ENCODE assay signal across 24 cellular contexts in genomic region chr15:49458145-49458544, GRCh38. TPM values are rescaled to one million over a fixed set of nuclear protein-coding genes. Genes with fewer than 3 reads are reported as not detected.
A peak's percentile ranks its signal among the peaks of the same experiment; 100 is the strongest.
DNase-seq lines count a peak whose midpoint lies in the region; ATAC-seq and TF ChIP-seq lines count a peak whose summit lies in the region.
"Had no signal": no experiment of that assay in that cellular context is flagged by ENCODE, and none has a peak within 500 bp of the region (broad histone marks: within the 10 kb centered on the region; RNA-seq: fewer than 3 reads in every experiment).

No MANE protein-coding gene starts in this region.

- H3K36me3 ChIP-seq in IMR-90 (ENCODE audit: control insufficient read depth, insufficient read depth, low read length) (peaks cover 21% of the 10 kb centered on the region), fibroblast of lung (ENCODE audit: control insufficient read depth, insufficient read depth, low read length) (peaks cover 2% of the 10 kb centered on the region), skeletal muscle satellite cell (ENCODE audit: insufficient read depth, low read length) (no peaks in the 10 kb centered on the region), tibial artery (no peaks in the 10 kb centered on the region)
- H3K36me3 ChIP-seq: breast epithelium, prostate gland, SJSA1, thoracic aorta had no signal

- no peak overlapping the region for H2AK5ac ChIP-seq in IMR-90 (ENCODE audit: low read depth, low read length)

- TF ChIP-seq POLR2A in IMR-90 (IDR thresholded peaks at IDR 0.05; ENCODE audit: low read depth, low read length), result no peak

- DNase-seq in AG10803 (ENCODE audit: low read depth), result peak; percentile 37
- DNase-seq in IMR-90, result peak; percentile 63
- DNase-seq in fibroblast of lung (ENCODE audit: low read depth in 2 of 2), result peak in 1 of 2 donors; percentile 61
- DNase-seq in tibial artery, result no peak
- DNase-seq in NCI-H2171 treated with DMSO at 0.1 percent for 48 hours (lab: John Stamatoyannopoulos, UW), result no peak
- no peak for DNase-seq in Calu3
- DNase-seq in progenitor cell of endocrine pancreas (ENCODE audit: low spot score, unreplicated experiment), result no peak
- DNase-seq: ACHN; activated CD4-positive, alpha-beta memory T cell treated with anti-CD3 and anti-CD28 coated beads for 36 hours; activated CD8-positive, alpha-beta memory T cell treated with anti-CD3 and anti-CD28 coated beads, Interleukin-2, amount 50 U/mL, for 48 hours; activated naive CD4-positive, alpha-beta T cell treated with anti-CD3 and anti-CD28 coated beads, Interleukin-2, amount 50 U/mL, for 16 hours; hippocampal formation; NCI-H2029; NCI-H526 treated with DMSO at 0.1 percent for 48 hours; stimulated activated naive CD8-positive, alpha-beta T cell treated with anti-CD3 and anti-CD28 coated beads, Interleukin-15, Interleukin-2, amounts not matched to agents 100 U/mL and 50 U/mL, for 24 hours had no signal

- H3K9me3 ChIP-seq in IMR-90 (ENCODE audit: control insufficient read depth, insufficient read depth, low read length), result no peaks in the 10 kb centered on the region
- H3K9me3 ChIP-seq in fibroblast of lung (ENCODE audit: control insufficient read depth, insufficient read depth, low read depth, low read length), result no peaks in the 10 kb centered on the region
- no peaks in the 10 kb centered on the region for H3K9me3 ChIP-seq in skeletal muscle satellite cell (replicated peaks; ENCODE audit: low read length)
- H3K9me3 ChIP-seq in tibial artery, result no peaks in the 10 kb centered on the region
- H3K9me3 ChIP-seq: breast epithelium, prostate gland, SJSA1, thoracic aorta had no signal

- H3K27me3 Mint-ChIP-seq in Calu3 (ENCODE audit: unreplicated experiment) (no peaks in the 10 kb centered on the region), progenitor cell of endocrine pancreas (no peaks in the 10 kb centered on the region)

- no peak overlapping the region for H3K4me2 ChIP-seq in IMR-90 (ENCODE audit: low read depth, low read length)
- H3K4me2 ChIP-seq in fibroblast of lung (ENCODE audit: extremely low read depth, insufficient read depth, low read length), result peak overlapping the region; percentile 37
- peak overlapping the region; percentile 15 for H3K4me2 ChIP-seq in skeletal muscle satellite cell (ENCODE audit: low read length)

- H3K18ac ChIP-seq in IMR-90 (ENCODE audit: low read depth, low read length), result no peak overlapping the region

- H3K27me3 ChIP-seq in IMR-90 (ENCODE audit: control insufficient read depth, insufficient read depth, low read length) (no peaks in the 10 kb centered on the region), fibroblast of lung (ENCODE audit: control insufficient read depth, insufficient read depth, low read length) (no peaks in the 10 kb centered on the region), skeletal muscle satellite cell (ENCODE audit: control insufficient read depth, insufficient read depth, low read length) (no peaks in the 10 kb centered on the region), tibial artery (no peaks in the 10 kb centered on the region)
- H3K27me3 ChIP-seq: breast epithelium, SJSA1 had no signal

- no peak overlapping the region for H2BK120ac ChIP-seq in IMR-90 (ENCODE audit: low read depth, low read length)

- intact Hi-C loops in IMR-90 (cut with micrococcal nuclease) (no loop called here), tibial artery (cut with DNase I; ENCODE audit: low total_unique reads) (no loop called here), Calu3 (cut with micrococcal nuclease; ENCODE audit: unreplicated experiment) (no loop called here)

- H4K20me1 ChIP-seq in IMR-90 (ENCODE audit: insufficient read depth, low read length) (no peaks in the 10 kb centered on the region), fibroblast of lung (ENCODE audit: control insufficient read depth, extremely low read depth, insufficient read depth, low read length) (no peaks in the 10 kb centered on the region)

- POLR2A ChIA-PET in IMR-90 (lab: Charles Lee; ENCODE audit: unreplicated experiment), result no interaction called here

- in situ Hi-C loops in IMR-90 (cut with MboI; ENCODE audit: low sequenced_read_pairs), result no loop called here

- dilution Hi-C loops in IMR-90 (cut with HindIII; ENCODE audit: low sequenced_read_pairs, unreplicated experiment), result no loop called here

- H3K36me3 Mint-ChIP-seq in Calu3 (ENCODE audit: insufficient read depth, unreplicated experiment), result no peaks in the 10 kb centered on the region
- no peaks in the 10 kb centered on the region for H3K36me3 Mint-ChIP-seq in progenitor cell of endocrine pancreas (ENCODE audit: insufficient read depth)
- H3K36me3 Mint-ChIP-seq: activated CD4-positive, alpha-beta memory T cell treated with anti-CD3 and anti-CD28 coated beads for 36 hours; CD14-positive monocyte; IgD-negative memory B cell; memory B cell had no signal

- H4K5ac ChIP-seq in IMR-90 (ENCODE audit: low read depth, low read length), result no peak overlapping the region

- no peak overlapping the region for H3K27ac Mint-ChIP-seq in Calu3 (ENCODE audit: unreplicated experiment)
- no peak overlapping the region for H3K27ac Mint-ChIP-seq in progenitor cell of endocrine pancreas
- H3K27ac Mint-ChIP-seq: activated CD4-positive, alpha-beta memory T cell treated with anti-CD3 and anti-CD28 coated beads for 36 hours; CD14-positive monocyte; IgD-negative memory B cell; memory B cell had no signal

- WGBS in IMR-90 (ENCODE audit: extremely low coverage in 2 of 2, insufficient read length in 1 of 2), 2 experiments, result no CpG with 5 or more reads among the region's 2 CpGs

- CTCF ChIA-PET in IMR-90 (lab: Yijun Ruan, JAX) (no interaction called here), Calu3 (lab: Charles Lee) (no interaction called here)

- H3K27ac ChIP-seq in IMR-90 (ENCODE audit: insufficient read depth, low read length) (no peak overlapping the region), fibroblast of lung (ENCODE audit: insufficient read depth, low read length) (peak overlapping the region; percentile 36), tibial artery (no peak overlapping the region)
- H3K27ac ChIP-seq: SJSA1, thoracic aorta had no signal

- no peak overlapping the region; a peak in 1 of 4 replicates for H4K8ac ChIP-seq in IMR-90 (ENCODE audit: low read depth in 2 of 2, low read length in 2 of 2)

- no peak overlapping the region for H2AK9ac ChIP-seq in IMR-90 (replicated peaks; ENCODE audit: low read depth, low read length, poor library complexity)

- peak overlapping the region; percentile 60 for H2BK5ac ChIP-seq in IMR-90 (ENCODE audit: low read depth, low read length, poor library complexity, severe bottlenecking)

- no peak overlapping the region for H4K91ac ChIP-seq in IMR-90 (ENCODE audit: insufficient read depth, low read depth, low read length)

- peaks cover 27% of the 10 kb centered on the region for H3K79me2 ChIP-seq in fibroblast of lung (ENCODE audit: control insufficient read depth, insufficient read depth, low read length)

- H3K4me1 ChIP-seq in IMR-90 (ENCODE audit: control insufficient read depth, insufficient read depth, low read length) (peaks cover 11% of the 10 kb centered on the region), fibroblast of lung (ENCODE audit: control insufficient read depth, extremely low read depth, insufficient read depth, low read length) (peaks cover 10% of the 10 kb centered on the region), skeletal muscle satellite cell (ENCODE audit: control insufficient read depth, insufficient read depth, low read length) (peaks cover 32% of the 10 kb centered on the region), tibial artery (peaks cover 0 to 23% (median 3%) of the 10 kb centered on the region in 4 donors)
- H3K4me1 ChIP-seq: breast epithelium, prostate gland, SJSA1 had no signal

- no peak overlapping the region for H2BK15ac ChIP-seq in IMR-90 (ENCODE audit: low read depth, low read length)

- no peaks in the 10 kb centered on the region for H3K9me3 Mint-ChIP-seq in Calu3 (ENCODE audit: low read depth, unreplicated experiment)
- H3K9me3 Mint-ChIP-seq in progenitor cell of endocrine pancreas (ENCODE audit: low read depth), result no peaks in the 10 kb centered on the region
- H3K9me3 Mint-ChIP-seq: activated CD4-positive, alpha-beta memory T cell treated with anti-CD3 and anti-CD28 coated beads for 36 hours; IgD-negative memory B cell; memory B cell had no signal

- no peak overlapping the region for H3K23ac ChIP-seq in IMR-90 (ENCODE audit: low read depth, low read length)

- H3K4me3 Mint-ChIP-seq in Calu3 (ENCODE audit: low read depth, unreplicated experiment) (no peak overlapping the region), progenitor cell of endocrine pancreas (ENCODE audit: low read depth) (no peak overlapping the region)
- H3K4me3 Mint-ChIP-seq: activated CD4-positive, alpha-beta memory T cell treated with anti-CD3 and anti-CD28 coated beads for 36 hours; CD14-positive monocyte; IgD-negative memory B cell; memory B cell had no signal

- no peak for ATAC-seq in IMR-90 (ENCODE audit: low read depth)
- ATAC-seq: activated CD4-positive, CD25-positive, alpha-beta regulatory T cell treated with anti-CD3 and anti-CD28 coated beads, Interleukin-2, amount 50 U/mL, for 24 hours; stimulated activated naive CD8-positive, alpha-beta T cell treated with anti-CD3 and anti-CD28 coated beads, Interleukin-15, Interleukin-2, amounts not matched to agents 100 U/mL and 50 U/mL, for 24 hours had no signal

- H3K79me1 ChIP-seq in IMR-90 (ENCODE audit: low read depth in 1 of 2, low read length in 2 of 2), result peaks cover 15 to 38% of the 10 kb centered on the region in 2 experiments; a peak in 3 of 4 replicates

- H3K9ac ChIP-seq in IMR-90 (ENCODE audit: low read depth, low read length), result no peak overlapping the region
- H3K9ac ChIP-seq in fibroblast of lung (ENCODE audit: insufficient read depth, low read length), result no peak overlapping the region
- H3K9ac ChIP-seq in skeletal muscle satellite cell (ENCODE audit: low read depth, low read length), result no peak overlapping the region

- peaks cover 8% of the 10 kb centered on the region for H3K9me1 ChIP-seq in IMR-90 (ENCODE audit: insufficient read depth, low read length)

- no peak overlapping the region for H2BK20ac ChIP-seq in IMR-90 (ENCODE audit: low read depth, low read length)

- no peak overlapping the region for H3K4ac ChIP-seq in IMR-90 (ENCODE audit: low read depth, low read length)

- TF ChIP-seq RAD21 in IMR-90 (IDR thresholded peaks at IDR 0.05; ENCODE audit: low read length), result no peak

- TF ChIP-seq CTCF in AG10803 (conservative IDR thresholded peaks at IDR 0.05; ENCODE audit: low read length) (no peak), IMR-90 (conservative IDR thresholded peaks at IDR 0.05; ENCODE audit: low read depth, low read length) (no peak), fibroblast of lung (conservative IDR thresholded peaks at IDR 0.05 in 1 of 2, IDR thresholded peaks at IDR 0.05 in 1 of 2; ENCODE audit: low read depth in 1 of 2, low read length in 2 of 2) (no peak), tibial artery (IDR thresholded peaks at IDR 0.05) (no peak), Calu3 (IDR thresholded peaks at IDR 0.05; ENCODE audit: unreplicated experiment) (no peak), progenitor cell of endocrine pancreas (IDR thresholded peaks at IDR 0.05; ENCODE audit: unreplicated experiment) (no peak)

- H3K4me3 ChIP-seq in AG10803 (ENCODE audit: low read length), result no peak overlapping the region
- H3K4me3 ChIP-seq in IMR-90 (ENCODE audit: insufficient read depth, low read depth, low read length), result no peak overlapping the region
- no peak overlapping the region for H3K4me3 ChIP-seq in fibroblast of lung (replicated peaks in 1 of 4; ENCODE audit: control extremely low read depth in 1 of 4, insufficient read depth in 1 of 4, low read depth in 3 of 4, low read length in 4 of 4)
- H3K4me3 ChIP-seq in skeletal muscle satellite cell (ENCODE audit: low read length), result no peak overlapping the region
- H3K4me3 ChIP-seq in tibial artery, result no peak overlapping the region
- H3K4me3 ChIP-seq: breast epithelium, prostate gland, SJSA1, thoracic aorta had no signal

- no peak overlapping the region for H3K56ac ChIP-seq in IMR-90 (ENCODE audit: extremely low read depth, insufficient read depth, low read length)

- BruUV-seq in IMR-90 (replicated peaks; lab: Mats Ljungman, UMichigan) (no TSS peak), Calu3 (replicated peaks; lab: Mats Ljungman, UMichigan) (no TSS peak)

- H3K4me1 Mint-ChIP-seq in Calu3 (ENCODE audit: low read depth, unreplicated experiment) (no peaks in the 10 kb centered on the region), progenitor cell of endocrine pancreas (ENCODE audit: low read depth) (peaks cover 6% of the 10 kb centered on the region)
- H3K4me1 Mint-ChIP-seq: IgD-negative memory B cell, memory B cell had no signal

- no peak overlapping the region for H3K14ac ChIP-seq in IMR-90 (replicated peaks; ENCODE audit: low read depth, low read length)

- no peak overlapping the region for H2AFZ ChIP-seq in IMR-90 (replicated peaks; ENCODE audit: low read length, poor library complexity)
- H2AFZ ChIP-seq in fibroblast of lung (ENCODE audit: low read length), result no peak overlapping the region

RNA-seq across cellular contexts. Expression of gene FGF7, which starts 35.1 kb away (rescaled TPM):
- total RNA-seq in IMR-90 (2012; rRNA removed) (34.8 and 69.2 TPM in 2 replicates), fibroblast of lung (488 and 527 TPM in 2 replicates), Calu3 (2022) (0.24 TPM in 1 of 2 replicates, not detected in the other), progenitor cell of endocrine pancreas (0.24 TPM in 1 of 2 replicates, not detected in the other)
- polyA plus RNA-seq in IMR-90 (2012; rRNA removed) (19.5 and 27.3 TPM in 2 replicates), fibroblast of lung (61.5 and 165 TPM in 2 replicates)
- 2.9 and 3.0 TPM in 2 replicates for polyA plus RNA-seq in IMR-90 (2012; cell fraction: cytosol; rRNA removed)
- 0.61 and 12.9 TPM in 2 replicates for polyA plus RNA-seq in IMR-90 (2012; cell fraction: nucleus; rRNA removed; ENCODE audit: low replicate concordance)
- polyA plus RNA-seq in fibroblast of lung (2012), result 45.8 and 112 TPM in 2 replicates
- 9.9 and 15.0 TPM in 2 replicates for polyA minus RNA-seq in fibroblast of lung (ENCODE audit: low replicate concordance)
- total RNA-seq in skeletal muscle satellite cell (2012; rRNA removed), result 15.2 and 55.9 TPM in 2 replicates
- total RNA-seq: activated CD4-positive, alpha-beta memory T cell treated with anti-CD3 and anti-CD28 coated beads for 36 hours had no signal
- polyA plus RNA-seq: CD14-positive monocyte, IgD-negative memory B cell had no signal

Comparison
In these comparisons a context has a peak if more than half of its experiments do, and no peak if none do; other contexts are left out.
1. DNase-seq: peak in AG10803 (single experiment) and IMR-90 (single experiment); none in tibial artery (0 of 2), NCI-H2171 treated with DMSO at 0.1 percent for 48 hours (single experiment), Calu3 (single experiment) and progenitor cell of endocrine pancreas (single experiment).
2. RNA of gene FGF7, which starts 35.1 kb away (total RNA-seq): 488 to 527 TPM in fibroblast of lung and 34.8 to 69.2 TPM in IMR-90; 0.24 TPM in Calu3 and 0.24 TPM in progenitor cell of endocrine pancreas; every median in the first group is over 10 times any median in the second.